ENCODE assay signal across 8 cellular contexts in genomic region chr12:52171950-52172512, GRCh38. TPM values are rescaled to one million over a fixed set of nuclear protein-coding genes. Genes with fewer than 3 reads are reported as not detected.
DNase-seq lines count a peak whose midpoint lies in the region; ATAC-seq, FAIRE-seq and TF ChIP-seq lines count a peak whose summit lies in the region.

No MANE protein-coding gene starts in this region.

- CTCF ChIA-PET in GM10248 (lab: Yijun Ruan, JAX): interaction anchor here (1.2 to 2.0 kb wide), 3 partner anchors 50 to 157 kb away, joined by 3 to 4 read pairs (median 4); no protein-coding TSS in a partner anchor

- no peaks in the 10 kb centered on the region for H4K20me1 ChIP-seq in astrocyte (ENCODE audit: insufficient read depth, low read length)

- no peak overlapping the region for H3K4me2 ChIP-seq in astrocyte (ENCODE audit: low read length)

- H3K4me3 Mint-ChIP-seq in astrocyte (ENCODE audit: unreplicated experiment): no peak overlapping the region
- H3K4me3 Mint-ChIP-seq in nephron progenitor cell: no peak overlapping the region

- no peak overlapping the region for H2AFZ ChIP-seq in astrocyte (ENCODE audit: low read depth, low read length)

- no peak for FAIRE-seq in astrocyte (lab: Jason Lieb, UNC)

- ATAC-seq in GM18861 (IDR thresholded peaks at IDR 0.05; ENCODE audit: unreplicated experiment): no peak
- no peak for ATAC-seq in HG03139 (IDR thresholded peaks at IDR 0.05; ENCODE audit: unreplicated experiment)

- H3K4me1 ChIP-seq in astrocyte (ENCODE audit: insufficient read depth, low read length): peaks cover 14% of the 10 kb centered on the region

- H3K4me1 Mint-ChIP-seq in astrocyte (ENCODE audit: low read depth, unreplicated experiment) (peaks cover 18% of the 10 kb centered on the region), nephron progenitor cell (peaks cover 16% of the 10 kb centered on the region)

- no peaks in the 10 kb centered on the region for H3K36me3 Mint-ChIP-seq in astrocyte (ENCODE audit: low read depth, unreplicated experiment)
- H3K36me3 Mint-ChIP-seq in nephron progenitor cell (ENCODE audit: low read depth): no peaks in the 10 kb centered on the region

- H3K9me3 ChIP-seq in astrocyte (ENCODE audit: insufficient read depth, low read depth, low read length): no peaks in the 10 kb centered on the region

- no peak overlapping the region for H3K27ac ChIP-seq in astrocyte (ENCODE audit: low read depth, low read length)

- TF ChIP-seq CTCF in GM10248 (IDR thresholded peaks at IDR 0.05; ENCODE audit: control extremely low read depth, extremely low read depth, low read depth, missing control alignments): peak; percentile 14
- TF ChIP-seq CTCF in astrocyte (IDR thresholded peaks at IDR 0.05; ENCODE audit: insufficient read depth, low read depth, low read length): peak; percentile 28
- peak; percentile 20 for TF ChIP-seq CTCF in nephron progenitor cell (IDR thresholded peaks at IDR 0.05)

- no peaks in the 10 kb centered on the region for H3K27me3 ChIP-seq in astrocyte (ENCODE audit: insufficient read depth, low read length)

- H3K9ac ChIP-seq in astrocyte (ENCODE audit: low read length): no peak overlapping the region

- no peaks in the 10 kb centered on the region for H3K9me3 Mint-ChIP-seq in astrocyte (ENCODE audit: unreplicated experiment)
- no peaks in the 10 kb centered on the region for H3K9me3 Mint-ChIP-seq in nephron progenitor cell

- H3K79me2 ChIP-seq in astrocyte (ENCODE audit: insufficient read depth, low read length): no peaks in the 10 kb centered on the region

- H3K27ac Mint-ChIP-seq in astrocyte (ENCODE audit: unreplicated experiment) (no peak overlapping the region), nephron progenitor cell (no peak overlapping the region)

- POLR2A ChIA-PET in GM10248 (lab: Yijun Ruan, JAX): no interaction called here

- H3K36me3 ChIP-seq in astrocyte (ENCODE audit: insufficient read depth, low read length): no peaks in the 10 kb centered on the region

- DNase-seq in GM10248 (ENCODE audit: extremely low spot score): no peak
- peak; percentile 88 for DNase-seq in LHCN-M2 (ENCODE audit: low read depth)
- DNase-seq in astrocyte (ENCODE audit: low read depth): no peak
- peak; percentile 56 for DNase-seq in nephron progenitor cell
- no peak for DNase-seq in T-helper 9 cell
- DNase-seq in epidermal melanocyte (ENCODE audit: insufficient read length, low spot score): no peak

- no peak overlapping the region for H3K4me3 ChIP-seq in astrocyte (ENCODE audit: insufficient read depth, low read depth, low read length)

- H3K27me3 Mint-ChIP-seq in astrocyte (ENCODE audit: low read depth, unreplicated experiment): peaks cover 11% of the 10 kb centered on the region
- H3K27me3 Mint-ChIP-seq in nephron progenitor cell (ENCODE audit: low read depth, poor library complexity): peaks cover 24% of the 10 kb centered on the region

RNA-seq across cellular contexts. Expression of gene KRT80, which starts 19.8 kb away (rescaled TPM):
- total RNA-seq in LHCN-M2 (2014; rRNA removed): 4.2 and 6.7 TPM in 2 replicates
- 18.8 TPM for polyA plus RNA-seq in LHCN-M2 (2012)
- total RNA-seq in astrocyte: 2.8 and 3.6 TPM in 2 replicates

Comparison
In these comparisons a context has a peak if more than half of its experiments do, and no peak if none do; other contexts are left out.
1. DNase-seq: peak in LHCN-M2 (single experiment) and nephron progenitor cell (single experiment); none in GM10248 (single experiment), astrocyte (single experiment), T-helper 9 cell (single experiment) and epidermal melanocyte (single experiment).
2. Peak in every context shown above with its lines, with median percentiles within 50 percentile points of each other: CTCF ChIP-seq.